Comparison of ENCODE assay signal across 1 cellular context in the genomic region with DNA sequence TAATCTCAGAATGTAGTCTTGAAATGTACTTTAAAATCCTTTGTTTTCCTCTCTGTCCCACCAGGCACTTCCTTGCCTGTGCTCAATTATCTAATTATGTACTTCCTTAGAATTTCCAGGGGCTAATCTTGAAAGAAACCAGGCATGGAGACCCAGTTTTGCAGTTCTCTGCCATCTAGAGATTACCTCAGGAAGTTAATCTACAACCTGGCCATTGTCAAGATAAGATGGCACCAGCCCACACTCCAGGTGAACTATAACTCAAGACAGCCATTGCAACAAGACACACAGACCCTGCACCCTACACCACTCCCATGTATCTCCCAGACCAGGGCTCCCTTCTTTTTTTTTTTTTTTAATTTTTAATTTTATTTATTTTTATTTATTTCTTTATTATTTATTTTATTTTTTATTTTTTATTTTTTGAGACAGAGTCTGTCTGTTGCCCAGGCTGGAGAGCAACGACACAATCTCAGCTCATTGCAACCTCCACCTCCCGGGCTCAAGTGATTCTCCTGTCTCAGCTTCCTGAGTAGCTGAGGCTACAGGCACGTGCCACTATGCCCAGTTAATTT.
TF ChIP-seq lines count a peak whose summit lies in the region.

No MANE protein-coding gene starts in this region.

TF ChIP-seq in H1, 55 proteins besides CTCF, POLR2A, EP300 and RAD21:
- TF ChIP-seq, protein P1, sequence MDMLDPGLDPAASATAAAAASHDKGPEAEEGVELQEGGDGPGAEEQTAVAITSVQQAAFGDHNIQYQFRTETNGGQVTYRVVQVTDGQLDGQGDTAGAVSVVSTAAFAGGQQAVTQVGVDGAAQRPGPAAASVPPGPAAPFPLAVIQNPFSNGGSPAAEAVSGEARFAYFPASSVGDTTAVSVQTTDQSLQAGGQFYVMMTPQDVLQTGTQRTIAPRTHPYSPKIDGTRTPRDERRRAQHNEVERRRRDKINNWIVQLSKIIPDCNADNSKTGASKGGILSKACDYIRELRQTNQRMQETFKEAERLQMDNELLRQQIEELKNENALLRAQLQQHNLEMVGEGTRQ (IDR thresholded peaks at IDR 0.05; ENCODE audit: low read length) = no peak
- TF ChIP-seq, protein P2, sequence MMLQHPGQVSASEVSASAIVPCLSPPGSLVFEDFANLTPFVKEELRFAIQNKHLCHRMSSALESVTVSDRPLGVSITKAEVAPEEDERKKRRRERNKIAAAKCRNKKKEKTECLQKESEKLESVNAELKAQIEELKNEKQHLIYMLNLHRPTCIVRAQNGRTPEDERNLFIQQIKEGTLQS (IDR thresholded peaks at IDR 0.05; ENCODE audit: insufficient read depth, low read depth, low read length) = no peak
- TF ChIP-seq GABPA (IDR thresholded peaks at IDR 0.05; ENCODE audit: borderline replicate concordance, insufficient read depth, low read length) = no peak
- no peak for TF ChIP-seq CHD2 (IDR thresholded peaks at IDR 0.05; ENCODE audit: low read length)
- TF ChIP-seq, protein P3, sequence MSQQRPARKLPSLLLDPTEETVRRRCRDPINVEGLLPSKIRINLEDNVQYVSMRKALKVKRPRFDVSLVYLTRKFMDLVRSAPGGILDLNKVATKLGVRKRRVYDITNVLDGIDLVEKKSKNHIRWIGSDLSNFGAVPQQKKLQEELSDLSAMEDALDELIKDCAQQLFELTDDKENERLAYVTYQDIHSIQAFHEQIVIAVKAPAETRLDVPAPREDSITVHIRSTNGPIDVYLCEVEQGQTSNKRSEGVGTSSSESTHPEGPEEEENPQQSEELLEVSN (IDR thresholded peaks at IDR 0.05) = no peak
- no peak for TF ChIP-seq JUND (IDR thresholded peaks at IDR 0.05; ENCODE audit: low read length)
- no peak for TF ChIP-seq SP1 (IDR thresholded peaks at IDR 0.05; ENCODE audit: low read depth, low read length)
- TF ChIP-seq ASH2L (IDR thresholded peaks at IDR 0.05; ENCODE audit: low read length) = no peak
- TF ChIP-seq RNF2 (IDR thresholded peaks at IDR 0.05; ENCODE audit: borderline replicate concordance, low read depth, low read length, missing control alignments, poor library complexity, severe bottlenecking) = no peak
- TF ChIP-seq, protein P4, sequence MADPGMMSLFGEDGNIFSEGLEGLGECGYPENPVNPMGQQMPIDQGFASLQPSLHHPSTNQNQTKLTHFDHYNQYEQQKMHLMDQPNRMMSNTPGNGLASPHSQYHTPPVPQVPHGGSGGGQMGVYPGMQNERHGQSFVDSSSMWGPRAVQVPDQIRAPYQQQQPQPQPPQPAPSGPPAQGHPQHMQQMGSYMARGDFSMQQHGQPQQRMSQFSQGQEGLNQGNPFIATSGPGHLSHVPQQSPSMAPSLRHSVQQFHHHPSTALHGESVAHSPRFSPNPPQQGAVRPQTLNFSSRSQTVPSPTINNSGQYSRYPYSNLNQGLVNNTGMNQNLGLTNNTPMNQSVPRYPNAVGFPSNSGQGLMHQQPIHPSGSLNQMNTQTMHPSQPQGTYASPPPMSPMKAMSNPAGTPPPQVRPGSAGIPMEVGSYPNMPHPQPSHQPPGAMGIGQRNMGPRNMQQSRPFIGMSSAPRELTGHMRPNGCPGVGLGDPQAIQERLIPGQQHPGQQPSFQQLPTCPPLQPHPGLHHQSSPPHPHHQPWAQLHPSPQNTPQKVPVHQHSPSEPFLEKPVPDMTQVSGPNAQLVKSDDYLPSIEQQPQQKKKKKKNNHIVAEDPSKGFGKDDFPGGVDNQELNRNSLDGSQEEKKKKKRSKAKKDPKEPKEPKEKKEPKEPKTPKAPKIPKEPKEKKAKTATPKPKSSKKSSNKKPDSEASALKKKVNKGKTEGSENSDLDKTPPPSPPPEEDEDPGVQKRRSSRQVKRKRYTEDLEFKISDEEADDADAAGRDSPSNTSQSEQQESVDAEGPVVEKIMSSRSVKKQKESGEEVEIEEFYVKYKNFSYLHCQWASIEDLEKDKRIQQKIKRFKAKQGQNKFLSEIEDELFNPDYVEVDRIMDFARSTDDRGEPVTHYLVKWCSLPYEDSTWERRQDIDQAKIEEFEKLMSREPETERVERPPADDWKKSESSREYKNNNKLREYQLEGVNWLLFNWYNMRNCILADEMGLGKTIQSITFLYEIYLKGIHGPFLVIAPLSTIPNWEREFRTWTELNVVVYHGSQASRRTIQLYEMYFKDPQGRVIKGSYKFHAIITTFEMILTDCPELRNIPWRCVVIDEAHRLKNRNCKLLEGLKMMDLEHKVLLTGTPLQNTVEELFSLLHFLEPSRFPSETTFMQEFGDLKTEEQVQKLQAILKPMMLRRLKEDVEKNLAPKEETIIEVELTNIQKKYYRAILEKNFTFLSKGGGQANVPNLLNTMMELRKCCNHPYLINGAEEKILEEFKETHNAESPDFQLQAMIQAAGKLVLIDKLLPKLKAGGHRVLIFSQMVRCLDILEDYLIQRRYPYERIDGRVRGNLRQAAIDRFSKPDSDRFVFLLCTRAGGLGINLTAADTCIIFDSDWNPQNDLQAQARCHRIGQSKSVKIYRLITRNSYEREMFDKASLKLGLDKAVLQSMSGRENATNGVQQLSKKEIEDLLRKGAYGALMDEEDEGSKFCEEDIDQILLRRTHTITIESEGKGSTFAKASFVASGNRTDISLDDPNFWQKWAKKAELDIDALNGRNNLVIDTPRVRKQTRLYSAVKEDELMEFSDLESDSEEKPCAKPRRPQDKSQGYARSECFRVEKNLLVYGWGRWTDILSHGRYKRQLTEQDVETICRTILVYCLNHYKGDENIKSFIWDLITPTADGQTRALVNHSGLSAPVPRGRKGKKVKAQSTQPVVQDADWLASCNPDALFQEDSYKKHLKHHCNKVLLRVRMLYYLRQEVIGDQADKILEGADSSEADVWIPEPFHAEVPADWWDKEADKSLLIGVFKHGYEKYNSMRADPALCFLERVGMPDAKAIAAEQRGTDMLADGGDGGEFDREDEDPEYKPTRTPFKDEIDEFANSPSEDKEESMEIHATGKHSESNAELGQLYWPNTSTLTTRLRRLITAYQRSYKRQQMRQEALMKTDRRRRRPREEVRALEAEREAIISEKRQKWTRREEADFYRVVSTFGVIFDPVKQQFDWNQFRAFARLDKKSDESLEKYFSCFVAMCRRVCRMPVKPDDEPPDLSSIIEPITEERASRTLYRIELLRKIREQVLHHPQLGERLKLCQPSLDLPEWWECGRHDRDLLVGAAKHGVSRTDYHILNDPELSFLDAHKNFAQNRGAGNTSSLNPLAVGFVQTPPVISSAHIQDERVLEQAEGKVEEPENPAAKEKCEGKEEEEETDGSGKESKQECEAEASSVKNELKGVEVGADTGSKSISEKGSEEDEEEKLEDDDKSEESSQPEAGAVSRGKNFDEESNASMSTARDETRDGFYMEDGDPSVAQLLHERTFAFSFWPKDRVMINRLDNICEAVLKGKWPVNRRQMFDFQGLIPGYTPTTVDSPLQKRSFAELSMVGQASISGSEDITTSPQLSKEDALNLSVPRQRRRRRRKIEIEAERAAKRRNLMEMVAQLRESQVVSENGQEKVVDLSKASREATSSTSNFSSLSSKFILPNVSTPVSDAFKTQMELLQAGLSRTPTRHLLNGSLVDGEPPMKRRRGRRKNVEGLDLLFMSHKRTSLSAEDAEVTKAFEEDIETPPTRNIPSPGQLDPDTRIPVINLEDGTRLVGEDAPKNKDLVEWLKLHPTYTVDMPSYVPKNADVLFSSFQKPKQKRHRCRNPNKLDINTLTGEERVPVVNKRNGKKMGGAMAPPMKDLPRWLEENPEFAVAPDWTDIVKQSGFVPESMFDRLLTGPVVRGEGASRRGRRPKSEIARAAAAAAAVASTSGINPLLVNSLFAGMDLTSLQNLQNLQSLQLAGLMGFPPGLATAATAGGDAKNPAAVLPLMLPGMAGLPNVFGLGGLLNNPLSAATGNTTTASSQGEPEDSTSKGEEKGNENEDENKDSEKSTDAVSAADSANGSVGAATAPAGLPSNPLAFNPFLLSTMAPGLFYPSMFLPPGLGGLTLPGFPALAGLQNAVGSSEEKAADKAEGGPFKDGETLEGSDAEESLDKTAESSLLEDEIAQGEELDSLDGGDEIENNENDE (IDR thresholded peaks at IDR 0.05; ENCODE audit: insufficient replicate concordance, low read length) = no peak
- no peak for TF ChIP-seq KDM1A (IDR thresholded peaks at IDR 0.05; ENCODE audit: borderline replicate concordance, low read length)
- TF ChIP-seq HDAC6 (IDR thresholded peaks at IDR 0.05; ENCODE audit: low read depth, low read length) = no peak
- TF ChIP-seq YY1 (IDR thresholded peaks at IDR 0.05; ENCODE audit: low read depth, low read length) = no peak
- no peak for TF ChIP-seq TAF7 (optimal IDR thresholded peaks at IDR 0.05; ENCODE audit: borderline replicate concordance, low read depth, low read length)
- no peak for TF ChIP-seq SRF (IDR thresholded peaks at IDR 0.05; ENCODE audit: low read depth, low read length)
- no peak for TF ChIP-seq HDAC2 (IDR thresholded peaks at IDR 0.05; ENCODE audit: borderline replicate concordance in 1 of 2, low read depth in 2 of 2, low read length in 2 of 2)
- no peak for TF ChIP-seq TCF12 (IDR thresholded peaks at IDR 0.05; ENCODE audit: low read depth, low read length)
- no peak for TF ChIP-seq PHF8 (conservative IDR thresholded peaks at IDR 0.05; ENCODE audit: low read depth, low read length)
- TF ChIP-seq SP2 (IDR thresholded peaks at IDR 0.05; ENCODE audit: low read length) = no peak
